Comparison of ENCODE assay signal across 2 cellular contexts in the genomic region with DNA sequence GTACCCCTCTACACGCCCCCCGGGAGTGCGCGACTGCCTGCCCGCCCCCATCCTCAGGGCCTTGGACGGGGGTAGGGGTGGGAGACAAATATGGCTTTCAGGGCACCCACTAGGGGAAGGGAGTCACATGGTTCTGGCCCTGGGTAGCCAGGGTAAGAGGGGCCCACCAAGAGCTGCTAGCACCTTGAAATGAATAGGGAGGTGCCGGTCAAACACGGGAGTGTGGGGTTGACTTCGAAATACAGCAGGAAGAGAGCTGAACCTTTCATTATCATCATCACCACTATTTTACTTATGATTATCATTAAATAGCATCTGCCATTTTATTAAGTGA.
TF ChIP-seq lines count a peak whose summit lies in the region.

No MANE protein-coding gene starts in this region.

TF ChIP-seq in IMR-90, 13 proteins besides CTCF, POLR2A, EP300 and RAD21:
- TF ChIP-seq MAZ (IDR thresholded peaks at IDR 0.05; ENCODE audit: borderline replicate concordance, low read depth, low read length), result no peak
- no peak for TF ChIP-seq RFX5 (IDR thresholded peaks at IDR 0.05; ENCODE audit: low read depth, low read length)
- TF ChIP-seq SMC3 (IDR thresholded peaks at IDR 0.05; ENCODE audit: low read depth, low read length), result no peak

TF ChIP-seq in H1, 55 proteins besides CTCF, POLR2A, EP300 and RAD21:
- TF ChIP-seq EZH2 (IDR thresholded peaks at IDR 0.05; ENCODE audit: low read depth, low read length, severe bottlenecking) (no peak), RNF2 (IDR thresholded peaks at IDR 0.05; ENCODE audit: borderline replicate concordance, low read depth, low read length, missing control alignments, poor library complexity, severe bottlenecking) (no peak), CTBP2 (IDR thresholded peaks at IDR 0.05; ENCODE audit: borderline replicate concordance, insufficient read depth, insufficient read length, low read length) (no peak)
